Comparison of ENCODE assay signal across 1 cellular context in the genomic region with DNA sequence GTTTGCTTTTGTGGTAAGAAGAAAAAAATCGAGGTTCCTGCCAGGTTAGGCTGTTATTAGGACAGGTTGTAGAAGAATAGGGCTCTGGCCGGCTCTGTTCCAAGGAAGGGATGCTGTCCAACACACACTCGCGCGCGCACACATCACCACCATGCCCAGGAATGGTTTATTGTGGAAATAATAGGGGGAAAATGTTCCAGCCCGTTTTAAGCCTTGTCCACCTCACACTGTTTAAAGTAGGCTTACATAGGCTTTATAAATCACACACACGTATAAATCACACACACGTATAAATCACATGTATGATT.
TF ChIP-seq lines count a peak whose summit lies in the region.

No MANE protein-coding gene starts in this region.

TF ChIP-seq in IMR-90, 13 proteins besides CTCF, POLR2A, EP300 and RAD21 (continued from another document):
- TF ChIP-seq CHD1 (IDR thresholded peaks at IDR 0.05; ENCODE audit: low read depth, low read length) = no peak
- no peak for TF ChIP-seq RCOR1 (IDR thresholded peaks at IDR 0.05; ENCODE audit: insufficient replicate concordance, low read length)
